Comparison of ENCODE assay signal across 16 cellular contexts in the genomic region with DNA sequence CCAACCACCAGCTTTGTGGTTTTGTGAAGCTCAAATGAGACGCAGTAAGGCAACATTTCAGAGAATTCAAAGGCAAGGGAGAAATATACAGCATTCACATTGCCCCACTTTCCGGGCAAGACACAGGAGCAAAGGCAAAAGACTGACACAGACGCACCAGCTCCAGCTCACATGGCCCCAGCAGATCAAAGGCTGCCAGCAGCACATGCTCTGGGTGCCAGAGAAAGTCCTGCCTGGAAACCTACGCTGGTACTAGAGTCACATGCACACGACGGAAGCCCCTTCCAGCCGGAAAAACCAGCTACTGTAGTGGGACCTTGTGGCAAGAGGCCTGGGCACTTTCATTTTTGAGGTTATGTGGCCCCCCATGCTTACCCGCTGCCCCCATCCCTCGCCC.
"Had no signal": no experiment of that assay in that cellular context is flagged by ENCODE, and none has a peak within 500 bp of the region (broad histone marks: within the 10 kb centered on the region; RNA-seq: fewer than 3 reads in every experiment).

No MANE protein-coding gene starts in this region.

- H3K27me3 ChIP-seq: esophagus squamous epithelium, tibial artery, uterus had no signal

- ATAC-seq: lower lobe of right lung; stimulated activated memory B cell treated with anti-CD40 and anti-IgM and Interleukin-4, amounts not matched to agents 10 μg/mL and 1 μg/mL and 100 μg/mL, for 72 hours had no signal

- H3K9me3 ChIP-seq: esophagus squamous epithelium, lower lobe of right lung, tibial artery, uterus had no signal

- H3K4me1 ChIP-seq: lower lobe of right lung, tibial artery, uterus had no signal

- H3K27ac ChIP-seq: lower lobe of right lung, tibial artery, uterus had no signal

- H3K36me3 ChIP-seq: uterus had no signal

- H3K4me3 ChIP-seq: esophagus squamous epithelium, lower lobe of right lung, tibial artery, uterus had no signal

- DNase-seq: activated B cell treated with CpG ODN at 0.5 μM for 24 hours; activated CD4-positive, alpha-beta T cell treated with anti-CD3 and anti-CD28 coated beads, Interleukin-2, amount 10 ng/mL, durations not matched to agents 24 days and 14 days; activated CD8-positive, alpha-beta memory T cell treated with anti-CD3 and anti-CD28 coated beads for 24 hours; activated gamma-delta T cell treated with Interleukin-2 at 50 U/mL for 16 hours; amniotic stem cell; cortex of kidney; effector CD4-positive, alpha-beta T cell; esophagus squamous epithelium; glutamatergic neuron; immature natural killer cell; lower lobe of right lung; naive B cell; stimulated activated CD4-positive, alpha-beta T cell treated with anti-CD3 and anti-CD28 coated beads, Interleukin-12 subunit alpha, Interleukin-12 subunit beta, amount 100 ng/mL, for 4 hours; tibial artery; uterus had no signal
